ENCODE assay signal across 22 cellular contexts in genomic region chr2:9756692-9757250, GRCh38.
DNase-seq lines count a peak whose midpoint lies in the region; ATAC-seq and TF ChIP-seq lines count a peak whose summit lies in the region.
"Had no signal": no experiment of that assay in that cellular context is flagged by ENCODE, and none has a peak within 500 bp of the region (broad histone marks: within the 10 kb centered on the region; RNA-seq: fewer than 3 reads in every experiment).

No MANE protein-coding gene starts in this region.

- H3K27ac ChIP-seq in H9 (ENCODE audit: insufficient read length, low read depth, low read length): no peak overlapping the region
- peak overlapping the region; percentile 19 to 79 for H3K27ac ChIP-seq in esophagus (ENCODE audit: low read depth in 2 of 2, low read length in 1 of 2)
- peak overlapping the region; percentile 94 for H3K27ac ChIP-seq in skeletal muscle tissue (ENCODE audit: low read depth, low read length)
- no peak overlapping the region for H3K27ac ChIP-seq in PC-9
- H3K27ac ChIP-seq: C4-2B, parathyroid adenoma, upper lobe of left lung had no signal

- no TSS peak for BruUV-seq in PC-9 (replicated peaks; lab: Mats Ljungman, UMichigan)

- no peak overlapping the region for H3K23ac ChIP-seq in H9 (ENCODE audit: insufficient read length, low read depth, low read length)

- no peak for ATAC-seq in natural killer cell treated with Interleukin-12 subunit alpha and Interleukin-12 subunit beta and Interleukin-15 and Interleukin-18, amount 100 ng/mL, for 72 hours
- no peak for ATAC-seq in GM21717 (IDR thresholded peaks at IDR 0.05; ENCODE audit: unreplicated experiment)
- ATAC-seq: activated naive CD8-positive, alpha-beta T cell treated with anti-CD3 and anti-CD28 coated beads, Interleukin-2, amount 50 U/mL, for 24 hours; GM12878; stimulated activated memory B cell treated with anti-CD40 and anti-IgM and Interleukin-4, amounts not matched to agents 10 μg/mL and 1 μg/mL and 100 μg/mL, for 72 hours had no signal

- H3K9me3 ChIP-seq in H9 (ENCODE audit: control insufficient read depth, low read depth, low read length): no peaks in the 10 kb centered on the region
- H3K9me3 ChIP-seq in esophagus (ENCODE audit: control insufficient read depth in 2 of 2, insufficient read depth in 1 of 2, low read depth in 1 of 2, low read length in 1 of 2): no peaks in the 10 kb centered on the region
- H3K9me3 ChIP-seq in skeletal muscle tissue (ENCODE audit: control insufficient read depth in 3 of 3, low read length in 3 of 3): no peaks in the 10 kb centered on the region
- H3K9me3 ChIP-seq in PC-9 (ENCODE audit: insufficient read depth, low read depth): no peaks in the 10 kb centered on the region
- H3K9me3 ChIP-seq: upper lobe of left lung had no signal

- H3K4me3 Mint-ChIP-seq in H9: no peak overlapping the region; a peak in 1 of 5 replicates
- peak overlapping the region; percentile 66 for H3K4me3 Mint-ChIP-seq in natural killer cell treated with Interleukin-12 subunit alpha and Interleukin-12 subunit beta and Interleukin-15 and Interleukin-18, amount 100 ng/mL, for 72 hours
- H3K4me3 Mint-ChIP-seq in activated naive CD4-positive, alpha-beta T cell treated with anti-CD3 and anti-CD28 coated beads for 36 hours: no peak overlapping the region
- H3K4me3 Mint-ChIP-seq: activated naive CD8-positive, alpha-beta T cell treated with anti-CD3 and anti-CD28 coated beads, Interleukin-2, amount 50 U/mL, for 24 hours; stimulated activated memory B cell treated with anti-CD40 and anti-IgM and Interleukin-4, amounts not matched to agents 10 μg/mL and 1 μg/mL and 100 μg/mL, for 72 hours had no signal

- H2BK12ac ChIP-seq in H9 (ENCODE audit: insufficient read length, low read depth, low read length): no peak overlapping the region

- H3K4me2 ChIP-seq in H9 (ENCODE audit: insufficient read depth, insufficient read length, low read length): no peak overlapping the region
- no peak overlapping the region for H3K4me2 ChIP-seq in PC-9

- no peak overlapping the region for H2BK120ac ChIP-seq in H9 (ENCODE audit: low read depth, low read length, poor library complexity, severe bottlenecking)

- H3T11ph ChIP-seq in H9 (ENCODE audit: low read length): no peak overlapping the region

- no peak overlapping the region for H2BK15ac ChIP-seq in H9 (ENCODE audit: low read depth, low read length)

- POLR2A ChIA-PET in PC-9 (lab: Charles Lee; ENCODE audit: unreplicated experiment): interaction anchor here (0.6 kb wide), 1 partner anchor 201 kb away, joined by 4 read pairs; the partner anchor contains the start of gene ADAM17

- no peaks in the 10 kb centered on the region for H3K36me3 ChIP-seq in esophagus (ENCODE audit: control insufficient read depth in 2 of 2, insufficient read depth in 2 of 2, low read length in 1 of 2)
- no peaks in the 10 kb centered on the region for H3K36me3 ChIP-seq in skeletal muscle tissue (ENCODE audit: control insufficient read depth in 3 of 3, insufficient read depth in 3 of 3, low read length in 3 of 3)
- no peaks in the 10 kb centered on the region for H3K36me3 ChIP-seq in PC-9 (ENCODE audit: low read depth)
- H3K36me3 ChIP-seq: upper lobe of left lung had no signal

- no peaks in the 10 kb centered on the region for H3K9me3 Mint-ChIP-seq in H9
- no peaks in the 10 kb centered on the region for H3K9me3 Mint-ChIP-seq in natural killer cell treated with Interleukin-12 subunit alpha and Interleukin-12 subunit beta and Interleukin-15 and Interleukin-18, amount 100 ng/mL, for 72 hours
- no peaks in the 10 kb centered on the region for H3K9me3 Mint-ChIP-seq in activated naive CD4-positive, alpha-beta T cell treated with anti-CD3 and anti-CD28 coated beads for 36 hours
- H3K9me3 Mint-ChIP-seq: activated naive CD8-positive, alpha-beta T cell treated with anti-CD3 and anti-CD28 coated beads, Interleukin-2, amount 50 U/mL, for 24 hours; stimulated activated memory B cell treated with anti-CD40 and anti-IgM and Interleukin-4, amounts not matched to agents 10 μg/mL and 1 μg/mL and 100 μg/mL, for 72 hours had no signal

- H3K4ac ChIP-seq in H9 (ENCODE audit: low read depth, low read length): no peak overlapping the region

- H3K27me3 ChIP-seq in H9 (ENCODE audit: insufficient read depth, low read length) (no peaks in the 10 kb centered on the region), esophagus (ENCODE audit: control insufficient read depth in 1 of 2, insufficient read depth in 2 of 2, low read length in 2 of 2) (no peaks in the 10 kb centered on the region), skeletal muscle tissue (ENCODE audit: control insufficient read depth in 3 of 3, insufficient read depth in 3 of 3, low read length in 3 of 3) (no peaks in the 10 kb centered on the region), PC-9 (ENCODE audit: insufficient read depth, low read depth) (no peaks in the 10 kb centered on the region)
- H3K27me3 ChIP-seq: upper lobe of left lung had no signal

- no peak overlapping the region; a peak in 1 of 7 replicates for H3K27ac Mint-ChIP-seq in H9
- H3K27ac Mint-ChIP-seq in natural killer cell treated with Interleukin-12 subunit alpha and Interleukin-12 subunit beta and Interleukin-15 and Interleukin-18, amount 100 ng/mL, for 72 hours: no peak overlapping the region
- no peak overlapping the region for H3K27ac Mint-ChIP-seq in activated naive CD4-positive, alpha-beta T cell treated with anti-CD3 and anti-CD28 coated beads for 36 hours
- H3K27ac Mint-ChIP-seq: activated naive CD8-positive, alpha-beta T cell treated with anti-CD3 and anti-CD28 coated beads, Interleukin-2, amount 50 U/mL, for 24 hours; stimulated activated memory B cell treated with anti-CD40 and anti-IgM and Interleukin-4, amounts not matched to agents 10 μg/mL and 1 μg/mL and 100 μg/mL, for 72 hours had no signal

- H3K27me3 Mint-ChIP-seq in H9 (ENCODE audit: low read depth): peaks cover 47% of the 10 kb centered on the region
- peaks cover 0 to 14% of the 10 kb centered on the region in 2 donors for H3K27me3 Mint-ChIP-seq in natural killer cell treated with Interleukin-12 subunit alpha and Interleukin-12 subunit beta and Interleukin-15 and Interleukin-18, amount 100 ng/mL, for 72 hours
- H3K27me3 Mint-ChIP-seq in activated naive CD4-positive, alpha-beta T cell treated with anti-CD3 and anti-CD28 coated beads for 36 hours (ENCODE audit: low read depth): peaks cover 22% of the 10 kb centered on the region

- WGBS in H9 (ENCODE audit: extremely low coverage, insufficient read length, low lambda C conversion rate): no CpG with 5 or more reads among the region's 11 CpGs
- 53 to 67% methylated on average over 11 of the region's 11 CpGs for WGBS in esophagus, 2 donors

- H2AFZ ChIP-seq in H9 (ENCODE audit: low read length) (no peak overlapping the region), PC-9 (no peak overlapping the region)
- H2AFZ ChIP-seq: parathyroid adenoma had no signal

- intact Hi-C loops in PC-9 (cut with micrococcal nuclease; ENCODE audit: unreplicated experiment): no loop called here
- intact Hi-C loops in activated naive CD4-positive, alpha-beta T cell treated with anti-CD3 and anti-CD28 coated beads for 36 hours (cut with micrococcal nuclease): no loop called here

- H3K9me2 ChIP-seq in PC-9 (ENCODE audit: insufficient read depth): no peaks in the 10 kb centered on the region

- H3F3A ChIP-seq in PC-9 (ENCODE audit: insufficient read depth, low read depth): peaks cover 36% of the 10 kb centered on the region

- no peak overlapping the region for H2AK5ac ChIP-seq in H9 (ENCODE audit: insufficient read length, low read length)

- H3K4me1 ChIP-seq in H9 (ENCODE audit: insufficient read depth, low read length) (peaks cover 10% of the 10 kb centered on the region; the same call in 1 of the 2 replicates), esophagus (ENCODE audit: control insufficient read depth in 2 of 2, insufficient read depth in 2 of 2, low read length in 1 of 2) (peaks cover 2 to 29% of the 10 kb centered on the region in 2 donors), skeletal muscle tissue (ENCODE audit: control insufficient read depth in 3 of 3, insufficient read depth in 3 of 3, low read length in 3 of 3) (peaks cover 56 to 77% (median 56%) of the 10 kb centered on the region in 3 donors), PC-9 (replicated peaks; ENCODE audit: insufficient read depth) (peaks cover 27% of the 10 kb centered on the region)

- TF ChIP-seq CTCF in H9 (conservative IDR thresholded peaks at IDR 0.05): no peak
- TF ChIP-seq CTCF in PC-9 (conservative IDR thresholded peaks at IDR 0.05): no peak

- peak overlapping the region; percentile 74; the same call in 1 of the 2 replicates for H3K14ac ChIP-seq in H9 (ENCODE audit: insufficient read depth, low read length)

- H4K20me1 ChIP-seq in H9 (ENCODE audit: control insufficient read depth, insufficient read depth, insufficient read length): no peaks in the 10 kb centered on the region
- H4K20me1 ChIP-seq in PC-9 (ENCODE audit: insufficient read depth): no peaks in the 10 kb centered on the region

- DNase-seq in H9 (no peak), PC-9 (no peak)
- DNase-seq in natural killer cell treated with Interleukin-12 subunit alpha and Interleukin-12 subunit beta and Interleukin-15 and Interleukin-18, amount 100 ng/mL, for 72 hours (ENCODE audit: low spot score): no peak
- no peak for DNase-seq in activated T-cell treated with anti-CD3 and anti-CD28 coated beads, Interleukin-2, amount 50 U/mL, for 48 hours
- DNase-seq in activated naive CD4-positive, alpha-beta T cell treated with anti-CD3 and anti-CD28 coated beads for 36 hours: no peak
- DNase-seq: activated CD4-positive, alpha-beta T cell treated with anti-CD3 and anti-CD28 coated beads for 1 hour; activated CD8-positive, alpha-beta memory T cell treated with anti-CD3 and anti-CD28 coated beads for 24 hours; activated gamma-delta T cell; activated naive CD8-positive, alpha-beta T cell treated with anti-CD3 and anti-CD28 coated beads, Interleukin-2, amount 50 U/mL, for 24 hours; dermis blood vessel endothelial cell; NCI-H1092; NCI-H524 treated with DMSO at 0.1 percent for 48 hours; Right ventricle myocardium superior; stimulated activated CD4-positive, alpha-beta T cell treated with anti-CD3 and anti-CD28 coated beads, Interleukin-4, amount 100 ng/mL, for 4 hours had no signal

- peaks cover 39 to 53% of the 10 kb centered on the region in 2 experiments for H3K4me1 Mint-ChIP-seq in H9
- H3K4me1 Mint-ChIP-seq in natural killer cell treated with Interleukin-12 subunit alpha and Interleukin-12 subunit beta and Interleukin-15 and Interleukin-18, amount 100 ng/mL, for 72 hours (ENCODE audit: low read depth in 2 of 2): peaks cover 45 to 50% of the 10 kb centered on the region in 2 donors
- H3K4me1 Mint-ChIP-seq in activated naive CD4-positive, alpha-beta T cell treated with anti-CD3 and anti-CD28 coated beads for 36 hours (ENCODE audit: low read depth): peaks cover 41% of the 10 kb centered on the region

- H3K56ac ChIP-seq in H9 (ENCODE audit: insufficient read length, low read depth, low read length): no peak overlapping the region

- H3K18ac ChIP-seq in H9 (ENCODE audit: insufficient read length, low read depth, low read length): no peak overlapping the region

- H3K79me1 ChIP-seq in H9 (ENCODE audit: insufficient read depth, low read depth, low read length, poor library complexity, severe bottlenecking): no peaks in the 10 kb centered on the region

- no peak overlapping the region for H3K4me3 ChIP-seq in esophagus (ENCODE audit: low read depth in 1 of 2, low read length in 2 of 2)
- H3K4me3 ChIP-seq in skeletal muscle tissue (ENCODE audit: low read length in 3 of 3): peak overlapping the region; percentile 44 to 70 (median 55)
- H3K4me3 ChIP-seq in PC-9: no peak overlapping the region
- H3K4me3 ChIP-seq: GM12878 had no signal

- no peaks in the 10 kb centered on the region; a peak in 2 of 7 replicates for H3K36me3 Mint-ChIP-seq in H9 (ENCODE audit: insufficient read depth in 1 of 3, low read depth in 3 of 3)
- H3K36me3 Mint-ChIP-seq in natural killer cell treated with Interleukin-12 subunit alpha and Interleukin-12 subunit beta and Interleukin-15 and Interleukin-18, amount 100 ng/mL, for 72 hours: no peaks in the 10 kb centered on the region
- H3K36me3 Mint-ChIP-seq in activated naive CD4-positive, alpha-beta T cell treated with anti-CD3 and anti-CD28 coated beads for 36 hours (ENCODE audit: low read depth): no peaks in the 10 kb centered on the region
- H3K36me3 Mint-ChIP-seq: stimulated activated memory B cell treated with anti-CD40 and anti-IgM and Interleukin-4, amounts not matched to agents 10 μg/mL and 1 μg/mL and 100 μg/mL, for 72 hours had no signal

- no peak overlapping the region for H4K5ac ChIP-seq in H9 (ENCODE audit: insufficient read length, low read depth, low read length)

- H3K79me2 ChIP-seq in H9 (ENCODE audit: insufficient read depth, low read length) (no peaks in the 10 kb centered on the region), PC-9 (ENCODE audit: low read depth) (peaks cover 14% of the 10 kb centered on the region)
- H3K79me2 ChIP-seq: parathyroid adenoma had no signal

- H3K9ac ChIP-seq in H9 (ENCODE audit: extremely low read depth, insufficient read length, low read length) (no peak overlapping the region), skeletal muscle tissue (ENCODE audit: low read depth in 1 of 3, low read length in 3 of 3) (peak overlapping the region; percentile 76 to 89 (median 87))
- H3K9ac ChIP-seq: parathyroid adenoma had no signal

- H4K91ac ChIP-seq in H9 (ENCODE audit: insufficient read length, low read depth, low read length): no peak overlapping the region

- H2BK5ac ChIP-seq in H9 (ENCODE audit: insufficient read length, low read length): no peak overlapping the region

- no peaks in the 10 kb centered on the region for H3K23me2 ChIP-seq in H9 (ENCODE audit: insufficient read length, low read depth, low read length, poor library complexity, severe bottlenecking)

- no peak overlapping the region for H2BK20ac ChIP-seq in H9 (ENCODE audit: low read depth, low read length, poor library complexity, severe bottlenecking)

- no peak overlapping the region for H4K8ac ChIP-seq in H9 (replicated peaks; ENCODE audit: insufficient read length, low read depth, low read length)

- CTCF ChIA-PET in PC-9 (lab: Charles Lee): no interaction called here
- CTCF ChIA-PET in activated naive CD4-positive, alpha-beta T cell treated with anti-CD3 and anti-CD28 coated beads for 36 hours (lab: Charles Lee): interaction anchor here (5.9 kb wide), 1 partner anchor 14 kb away, joined by 28 read pairs; no protein-coding TSS in a partner anchor

Comparison
In these comparisons a context has a peak if more than half of its experiments do, and no peak if none do; other contexts are left out.
1. H3K27ac ChIP-seq: peak in esophagus (2 of 2) and skeletal muscle tissue (single experiment); none in H9 (single experiment) and PC-9 (single experiment).
2. H3K4me3 ChIP-seq: peak in skeletal muscle tissue (3 of 3); none in esophagus (0 of 2) and PC-9 (single experiment).